29 cellular contexts compared by ENCODE assay signal in the genomic region with DNA sequence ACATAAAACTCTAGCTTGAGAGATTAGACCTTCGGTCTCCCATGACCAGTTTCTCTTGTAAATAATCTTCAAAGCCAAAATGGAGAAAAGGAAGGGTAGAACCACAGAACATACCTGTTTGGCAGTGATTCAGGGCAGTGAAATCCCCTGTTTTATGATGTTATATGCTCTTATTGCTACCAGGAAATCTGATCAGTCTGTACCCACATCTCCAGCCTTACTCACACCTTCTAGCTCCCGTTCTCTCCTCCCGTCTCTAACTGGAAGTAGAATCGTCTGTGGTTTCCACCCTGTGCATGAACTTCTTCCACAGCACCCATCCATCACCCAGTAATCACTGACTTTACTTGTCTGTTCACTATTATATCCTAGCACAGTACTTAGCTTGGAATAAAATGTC. TPM values are rescaled to one million over a fixed set of nuclear protein-coding genes. Genes with fewer than 3 reads are reported as not detected.
"Had no signal": no experiment of that assay in that cellular context is flagged by ENCODE, and none has a peak within 500 bp of the region (broad histone marks: within the 10 kb centered on the region; RNA-seq: fewer than 3 reads in every experiment).

No MANE protein-coding gene starts in this region.

- H3K27ac ChIP-seq: gastrocnemius medialis, heart left ventricle, hepatocyte, left lung, neutrophil, pancreas, right atrium auricular region, suprapubic skin, transverse colon, upper lobe of right lung, vagina had no signal

- H3K36me3 ChIP-seq: gastrocnemius medialis, heart left ventricle, left lung, neutrophil, pancreas, right atrium auricular region, suprapubic skin, transverse colon, upper lobe of right lung, vagina had no signal

- ATAC-seq: effector memory CD8-positive, alpha-beta T cell; gastrocnemius medialis; left lung; naive thymus-derived CD8-positive, alpha-beta T cell; sciatic nerve; stimulated activated naive CD8-positive, alpha-beta T cell treated with anti-CD3 and anti-CD28 coated beads, Interleukin-15, amount 100 ng/mL, for 72 hours; upper lobe of right lung had no signal

- DNase-seq: cortex of kidney; effector memory CD8-positive, alpha-beta T cell; foreskin fibroblast; gastrocnemius medialis; heart left ventricle; kidney; left lung; mesenchymal stem cell; naive thymus-derived CD8-positive, alpha-beta T cell; nephron progenitor cell; pancreas; stimulated activated CD4-positive, alpha-beta T cell treated with anti-CD3 and anti-CD28 coated beads, Interleukin-12 subunit alpha, Interleukin-12 subunit beta, amount 100 ng/mL, for 4 hours; stimulated activated CD4-positive, alpha-beta T cell treated with anti-CD3 and anti-CD28 coated beads, Interleukin-1b, Interleukin-23, amount 100 ng/mL, for 48 hours; stimulated activated CD4-positive, alpha-beta T cell treated with anti-CD3 and anti-CD28 coated beads, Interleukin-4, amount 100 ng/mL, for 1 hour; stimulated activated CD8-positive, alpha-beta memory T cell treated with anti-CD3 and anti-CD28 coated beads, Interleukin-4, amount 100 ng/mL, for 48 hours; stimulated activated naive CD4-positive, alpha-beta T cell; stimulated activated naive CD8-positive, alpha-beta T cell treated with anti-CD3 and anti-CD28 coated beads, Interleukin-15, amount 100 ng/mL, for 72 hours; transverse colon; upper lobe of right lung had no signal

- H3K4me3 ChIP-seq: gastrocnemius medialis, heart left ventricle, hepatocyte, left lung, pancreas, right atrium auricular region, smooth muscle cell, suprapubic skin, transverse colon, upper lobe of right lung, vagina had no signal

- H3K27me3 ChIP-seq: gastrocnemius medialis, hepatocyte, left lung, neutrophil, pancreas, right atrium auricular region, transverse colon, upper lobe of right lung, vagina had no signal

- H3K4me1 ChIP-seq: gastrocnemius medialis, heart left ventricle, left lung, pancreas, right atrium auricular region, suprapubic skin, upper lobe of right lung, vagina had no signal

- H3K9me3 ChIP-seq: gastrocnemius medialis, heart left ventricle, left lung, neutrophil, pancreas, right atrium auricular region, suprapubic skin, transverse colon, upper lobe of right lung, vagina had no signal

RNA-seq across cellular contexts. Expression of gene NKX6-1, which starts 42.9 kb away (rescaled TPM):
- total RNA-seq: dermis microvascular lymphatic vessel endothelial cell; gastrocnemius medialis; hepatocyte; left lung; lung microvascular endothelial cell; mesothelial cell of epicardium; naive thymus-derived CD8-positive, alpha-beta T cell; right atrium auricular region; sciatic nerve; smooth muscle cell; suprapubic skin; upper lobe of right lung; vagina had no signal
- polyA plus RNA-seq: heart left ventricle; hepatocyte; naive thymus-derived CD8-positive, alpha-beta T cell; smooth muscle cell had no signal
